16 cellular contexts compared by ENCODE assay signal in the genomic region with DNA sequence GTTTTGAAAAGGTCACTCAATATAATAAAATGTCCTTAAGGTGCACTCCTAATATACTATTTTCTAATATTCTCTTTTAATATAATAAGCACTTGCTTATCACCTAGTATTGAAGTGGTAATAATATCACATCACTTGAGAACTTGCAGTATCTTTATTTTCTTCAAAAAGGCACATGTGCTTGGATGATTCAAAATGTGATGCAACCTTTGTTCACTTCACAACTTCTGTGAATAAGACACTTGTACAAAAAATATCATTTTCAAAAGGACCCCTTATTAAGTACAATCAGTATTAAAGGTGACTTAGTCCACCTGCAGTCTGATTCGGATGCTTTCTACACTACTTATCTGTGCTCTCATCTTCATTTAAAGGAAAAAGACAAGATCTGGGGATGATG. TPM values are rescaled to one million over a fixed set of nuclear protein-coding genes. Genes with fewer than 3 reads are reported as not detected.
A peak's percentile ranks its signal among the peaks of the same experiment; 100 is the strongest.
DNase-seq lines count a peak whose midpoint lies in the region; ATAC-seq, FAIRE-seq and TF ChIP-seq lines count a peak whose summit lies in the region.
"Had no signal": no experiment of that assay in that cellular context is flagged by ENCODE, and none has a peak within 500 bp of the region (broad histone marks: within the 10 kb centered on the region; RNA-seq: fewer than 3 reads in every experiment).

No MANE protein-coding gene starts in this region.

- no peak for DNase-seq in activated naive CD4-positive, alpha-beta T cell (lab: John Stamatoyannopoulos, UW)
- peak; percentile 14 for DNase-seq in PC-3
- DNase-seq in GM12878 (ENCODE audit: low read depth, low spot score): no peak
- no peak for DNase-seq in stimulated activated effector memory CD8-positive, alpha-beta T cell treated with anti-CD3 and anti-CD28 coated beads, Interleukin-12 subunit alpha, Interleukin-12 subunit beta, amount 100 ng/mL, for 72 hours (ENCODE audit: low spot score in 2 of 2)
- DNase-seq in ACHN: no peak
- no peak for DNase-seq in brain microvascular endothelial cell
- no peak for DNase-seq in right atrium auricular region (ENCODE audit: low spot score)
- DNase-seq: body of pancreas; effector CD8-positive, alpha-beta T cell; kidney; transverse colon had no signal

- H3K9me3 Mint-ChIP-seq in activated naive CD4-positive, alpha-beta T cell treated with anti-CD3 and anti-CD28 coated beads, Interleukin-2, amount 50 U/mL, for 24 hours: no peaks in the 10 kb centered on the region
- no peaks in the 10 kb centered on the region for H3K9me3 Mint-ChIP-seq in stimulated activated effector memory CD8-positive, alpha-beta T cell treated with anti-CD3 and anti-CD28 coated beads, Interleukin-12 subunit alpha, Interleukin-12 subunit beta, amount 100 ng/mL, for 72 hours

- FAIRE-seq in GM12878 (lab: Jason Lieb, UNC): no peak
- FAIRE-seq: kidney had no signal

- no peaks in the 10 kb centered on the region for H3K27me3 Mint-ChIP-seq in activated naive CD4-positive, alpha-beta T cell treated with anti-CD3 and anti-CD28 coated beads, Interleukin-2, amount 50 U/mL, for 24 hours
- H3K27me3 Mint-ChIP-seq: progenitor cell of endocrine pancreas had no signal

- no TSS peak for BruUV-seq in PC-3 (replicated peaks; lab: Mats Ljungman, UMichigan)
- BruUV-seq in GM12878 (replicated peaks; lab: Mats Ljungman, UMichigan): no TSS peak

- RAD21 ChIA-PET in GM12878 (lab: Charles Lee; ENCODE audit: unreplicated experiment): interaction anchor here (0.7 kb wide), 1 partner anchor 60 kb away, joined by 4 read pairs; no protein-coding TSS in a partner anchor

- TF ChIP-seq POLR2A in GM12878 (IDR thresholded peaks at IDR 0.05; ENCODE audit: low read depth, low read length): no peak

- TF ChIP-seq EP300 in GM12878 (IDR thresholded peaks at IDR 0.05; ENCODE audit: borderline replicate concordance in 1 of 2, control insufficient read depth in 1 of 2, low read depth in 2 of 2, low read length in 2 of 2): no peak

- peaks cover 4% of the 10 kb centered on the region for H3F3A ChIP-seq in PC-3 (ENCODE audit: low read length, unreplicated experiment)

- WGBS in GM12878 (ENCODE audit: insufficient coverage, insufficient replicate concordance, low lambda C conversion rate, missing lambda C conversion rate): 4% methylated on average over 1 of the region's 1 CpG

- H4K20me1 ChIP-seq in PC-3 (ENCODE audit: low read length): peaks cover 33% of the 10 kb centered on the region
- no peaks in the 10 kb centered on the region; the same call in 1 of the 2 replicates for H4K20me1 ChIP-seq in GM12878 (ENCODE audit: control insufficient read depth, insufficient read depth)

- peak overlapping the region; percentile 90 for H3K4me3 Mint-ChIP-seq in activated naive CD4-positive, alpha-beta T cell treated with anti-CD3 and anti-CD28 coated beads, Interleukin-2, amount 50 U/mL, for 24 hours
- H3K4me3 Mint-ChIP-seq in stimulated activated effector memory CD8-positive, alpha-beta T cell treated with anti-CD3 and anti-CD28 coated beads, Interleukin-12 subunit alpha, Interleukin-12 subunit beta, amount 100 ng/mL, for 72 hours: peak overlapping the region; percentile 71

- SMC1A ChIA-PET in GM12878 (lab: Charles Lee; ENCODE audit: uncharacterized antibody, unreplicated experiment): interaction anchor here (1.6 kb wide), 1 partner anchor 17 kb away, joined by 4 read pairs; no protein-coding TSS in a partner anchor

- TF ChIP-seq CTCF in PC-3 (conservative IDR thresholded peaks at IDR 0.05; ENCODE audit: low read depth, low read length) (no peak), GM12878 (IDR thresholded peaks at IDR 0.05 in 2 of 3, conservative IDR thresholded peaks at IDR 0.05 in 1 of 3; ENCODE audit: control insufficient read depth in 2 of 3, extremely low read depth in 1 of 3, insufficient read depth in 1 of 3, low read depth in 3 of 3, low read length in 3 of 3) (no peak), brain microvascular endothelial cell (IDR thresholded peaks at IDR 0.05; ENCODE audit: low read depth, low read length, missing control alignments) (no peak), right atrium auricular region (IDR thresholded peaks at IDR 0.05) (no peak)

- H3K36me3 ChIP-seq in PC-3 (ENCODE audit: low read depth, low read length): peaks cover 55% of the 10 kb centered on the region
- H3K36me3 ChIP-seq in GM12878 (ENCODE audit: control insufficient read depth in 2 of 2, insufficient read depth in 2 of 2, low read length in 1 of 2): peaks cover 9 to 28% of the 10 kb centered on the region in 2 experiments
- peaks cover 28% of the 10 kb centered on the region for H3K36me3 ChIP-seq in brain microvascular endothelial cell (replicated peaks)
- peaks cover 33% of the 10 kb centered on the region for H3K36me3 ChIP-seq in right atrium auricular region

- no peak for ATAC-seq in PC-3
- ATAC-seq in GM12878: no peak
- no peak for ATAC-seq in stimulated activated effector memory CD8-positive, alpha-beta T cell treated with anti-CD3 and anti-CD28 coated beads, Interleukin-12 subunit alpha, Interleukin-12 subunit beta, amount 100 ng/mL, for 72 hours
- ATAC-seq: body of pancreas, HCT116 had no signal

- no peak for TF ChIP-seq RAD21 in GM12878 (IDR thresholded peaks at IDR 0.05; ENCODE audit: insufficient read depth, low read depth, low read length)

- POLR2A ChIA-PET in PC-3 (lab: Charles Lee; ENCODE audit: unreplicated experiment): no interaction called here
- POLR2A ChIA-PET in GM12878 (lab: Charles Lee): interaction anchor here (1.1 kb wide), 1 partner anchor 57 kb away, joined by 3 read pairs; no protein-coding TSS in a partner anchor

- H3K4me3 ChIP-seq in PC-3 (ENCODE audit: low read length): peak overlapping the region; percentile 72
- peak overlapping the region; percentile 89 for H3K4me3 ChIP-seq in GM12878
- H3K4me3 ChIP-seq in brain microvascular endothelial cell (ENCODE audit: low read depth, low read length): no peak overlapping the region
- no peak overlapping the region for H3K4me3 ChIP-seq in right atrium auricular region
- H3K4me3 ChIP-seq: body of pancreas, SJSA1 had no signal

- in situ Hi-C loops in GM12878 (cut with MboI): no loop called here
- in situ Hi-C loops in ACHN (cut with HindIII; ENCODE audit: low pct_ligation_motif_present, low pct_unique_long_range_greater_than_20kb, low sequenced_read_pairs): no loop called here
- in situ Hi-C loops in brain microvascular endothelial cell (cut with HindIII; ENCODE audit: low pct_ligation_motif_present, low sequenced_read_pairs): no loop called here

- intact Hi-C loops in PC-3 (cut with micrococcal nuclease) (no loop called here), GM12878 (cut with micrococcal nuclease; ENCODE audit: unreplicated experiment) (loop anchor here (10.0 kb wide), 2 partner anchors 54 to 384 kb away; a partner anchor contains a TSS)

- H3K4me1 ChIP-seq in PC-3 (ENCODE audit: insufficient read depth, low read length) (peaks cover 35% of the 10 kb centered on the region), GM12878 (ENCODE audit: control insufficient read depth, insufficient read depth, low read length) (peaks cover 13% of the 10 kb centered on the region), right atrium auricular region (peaks cover 0 to 28% of the 10 kb centered on the region in 2 donors)

- peaks cover 59% of the 10 kb centered on the region for H3K4me1 Mint-ChIP-seq in activated naive CD4-positive, alpha-beta T cell treated with anti-CD3 and anti-CD28 coated beads, Interleukin-2, amount 50 U/mL, for 24 hours
- peaks cover 57% of the 10 kb centered on the region for H3K4me1 Mint-ChIP-seq in stimulated activated effector memory CD8-positive, alpha-beta T cell treated with anti-CD3 and anti-CD28 coated beads, Interleukin-12 subunit alpha, Interleukin-12 subunit beta, amount 100 ng/mL, for 72 hours

- H3K9me3 ChIP-seq in PC-3 (ENCODE audit: low read length) (no peaks in the 10 kb centered on the region), GM12878 (replicated peaks; ENCODE audit: control insufficient read depth, insufficient read depth, low read length) (no peaks in the 10 kb centered on the region), right atrium auricular region (no peaks in the 10 kb centered on the region)
- H3K9me3 ChIP-seq: body of pancreas, SJSA1, transverse colon had no signal

- 0 out of 2 replicates have a peak overlapping the region, but pooled peaks have one; percentile 1 for H3K9ac ChIP-seq in PC-3 (ENCODE audit: low read length)
- H3K9ac ChIP-seq in GM12878 (ENCODE audit: control insufficient read depth, insufficient read depth, low read length): no peak overlapping the region; the same call in 1 of the 2 replicates

- H3K27me3 ChIP-seq in PC-3 (ENCODE audit: low read length) (no peaks in the 10 kb centered on the region), GM12878 (replicated peaks in 1 of 2; ENCODE audit: control insufficient read depth in 2 of 2, insufficient read depth in 2 of 2, low read length in 1 of 2) (no peaks in the 10 kb centered on the region), brain microvascular endothelial cell (replicated peaks) (no peaks in the 10 kb centered on the region), right atrium auricular region (no peaks in the 10 kb centered on the region)
- H3K27me3 ChIP-seq: body of pancreas, SJSA1, transverse colon had no signal

- peaks cover 30% of the 10 kb centered on the region for H3K36me3 Mint-ChIP-seq in activated naive CD4-positive, alpha-beta T cell treated with anti-CD3 and anti-CD28 coated beads, Interleukin-2, amount 50 U/mL, for 24 hours
- peaks cover 82% of the 10 kb centered on the region for H3K36me3 Mint-ChIP-seq in stimulated activated effector memory CD8-positive, alpha-beta T cell treated with anti-CD3 and anti-CD28 coated beads, Interleukin-12 subunit alpha, Interleukin-12 subunit beta, amount 100 ng/mL, for 72 hours

- H2AFZ ChIP-seq in PC-3 (ENCODE audit: low read length) (no peak overlapping the region), GM12878 (ENCODE audit: control insufficient read depth, low read depth, low read length) (no peak overlapping the region)

- CTCF ChIA-PET in PC-3 (lab: Charles Lee): no interaction called here
- CTCF ChIA-PET in GM12878 (lab: Yijun Ruan, JAX): no interaction called here

- H3K9me2 ChIP-seq in PC-3 (replicated peaks; ENCODE audit: low read length): no peaks in the 10 kb centered on the region

- peak overlapping the region; percentile 93 for H3K4me2 ChIP-seq in PC-3 (ENCODE audit: low read length)
- H3K4me2 ChIP-seq in GM12878 (ENCODE audit: control insufficient read depth, insufficient read depth): peak overlapping the region; percentile 30; the same call in 1 of the 2 replicates

- H3K27ac ChIP-seq in PC-3 (ENCODE audit: low read length) (no peak overlapping the region), GM12878 (ENCODE audit: control insufficient read depth, insufficient read depth) (peak overlapping the region; percentile 11; the same call in 1 of the 2 replicates), brain microvascular endothelial cell (no peak overlapping the region), right atrium auricular region (no peak overlapping the region)
- H3K27ac ChIP-seq: body of pancreas, SJSA1 had no signal

- H3K27ac Mint-ChIP-seq in activated naive CD4-positive, alpha-beta T cell treated with anti-CD3 and anti-CD28 coated beads, Interleukin-2, amount 50 U/mL, for 24 hours: peak overlapping the region; percentile 89
- peak overlapping the region; percentile 80 for H3K27ac Mint-ChIP-seq in stimulated activated effector memory CD8-positive, alpha-beta T cell treated with anti-CD3 and anti-CD28 coated beads, Interleukin-12 subunit alpha, Interleukin-12 subunit beta, amount 100 ng/mL, for 72 hours

- peaks cover 75% of the 10 kb centered on the region for H3K79me2 ChIP-seq in PC-3 (ENCODE audit: low read length)
- H3K79me2 ChIP-seq in GM12878 (ENCODE audit: control insufficient read depth, insufficient read depth, low read length): peaks cover 67% of the 10 kb centered on the region

RNA-seq across cellular contexts. Expression of a gene that starts 3.4 kb away (rescaled TPM):
- total RNA-seq in PC-3 (2014; rRNA removed) (118 and 181 TPM in 2 replicates), GM12878 (2014; rRNA removed) (123 and 138 TPM in 2 replicates), GM12878 (2014; rRNA removed; fragmentation: Illumina TruSeq; extraction: Trizol) (119 and 125 TPM in 2 replicates), GM12878 (2021) (86.1 and 96.0 TPM in 2 replicates), right atrium auricular region (10 to 100 TPM; 34.6 to 35.2 TPM)
- 36.3 and 39.0 TPM in 2 replicates for total RNA-seq in GM12878 (2013; cell fraction: nucleolus; rRNA removed)
- polyA plus RNA-seq in GM12878 (2011; ENCODE audit: low read depth): 39.7 TPM
- polyA plus RNA-seq in GM12878 (2011; rRNA removed) (114 and 159 TPM in 2 replicates), GM12878 (2014; fragmentation: Illumina TruSeq; extraction: Trizol) (98.8 and 123 TPM in 2 replicates), GM12878 (2014; fragmentation: Nextera tagmentation; extraction: Ambion mirVana) (100 to 1,000 TPM; 130 to 151 TPM), GM12878 (2014; rRNA removed) (72.5 and 73.9 TPM in 2 replicates), GM12878 (2016; fragmentation: Nextera tagmentation; extraction: Ambion mirVana) (100 to 1,000 TPM; 141 to 146 TPM)
- polyA plus RNA-seq in GM12878 (2011; cell fraction: cytosol; rRNA removed): 40.6 and 42.3 TPM in 2 replicates
- 45.3 and 58.8 TPM in 2 replicates for polyA plus RNA-seq in GM12878 (2011; cell fraction: nucleus; rRNA removed)
- 61.1 and 67.2 TPM in 2 replicates for polyA plus RNA-seq in GM12878 (2012)
- polyA minus RNA-seq in GM12878 (2011; rRNA and poly(A)+ RNA removed): 88.3 and 110 TPM in 2 replicates
- 68.4 and 76.6 TPM in 2 replicates for polyA minus RNA-seq in GM12878 (2011; cell fraction: cytosol; rRNA and poly(A)+ RNA removed)
- polyA minus RNA-seq in GM12878 (2011; cell fraction: nucleus; rRNA and poly(A)+ RNA removed): 32.2 and 42.4 TPM in 2 replicates

RNA-seq across cellular contexts. Expression of a gene that starts 7.1 kb away (rescaled TPM):
- total RNA-seq in PC-3 (2014; rRNA removed) (47.1 and 58.5 TPM in 2 replicates), GM12878 (2014; rRNA removed) (49.0 and 61.6 TPM in 2 replicates), GM12878 (2014; rRNA removed; fragmentation: Illumina TruSeq; extraction: Trizol) (96.3 and 96.9 TPM in 2 replicates), GM12878 (2021) (96.4 and 107 TPM in 2 replicates), right atrium auricular region (10 to 100 TPM; 41.3 to 42.0 TPM)
- total RNA-seq in GM12878 (2013; cell fraction: nucleolus; rRNA removed): 45.3 and 50.2 TPM in 2 replicates
- polyA plus RNA-seq in GM12878 (2011; ENCODE audit: low read depth): 5.8 TPM
- polyA plus RNA-seq in GM12878 (2011; rRNA removed) (137 and 138 TPM in 2 replicates), GM12878 (2014; fragmentation: Illumina TruSeq; extraction: Trizol) (35.2 and 53.1 TPM in 2 replicates), GM12878 (2014; fragmentation: Nextera tagmentation; extraction: Ambion mirVana) (100 to 1,000 TPM; 169 to 219 TPM), GM12878 (2014; rRNA removed) (79.8 and 89.2 TPM in 2 replicates), GM12878 (2016; fragmentation: Nextera tagmentation; extraction: Ambion mirVana) (100 to 1,000 TPM; 391 to 407 TPM)
- polyA plus RNA-seq in GM12878 (2011; cell fraction: cytosol; rRNA removed): 34.9 and 35.0 TPM in 2 replicates
- 24.3 and 27.8 TPM in 2 replicates for polyA plus RNA-seq in GM12878 (2011; cell fraction: nucleus; rRNA removed)
- polyA plus RNA-seq in GM12878 (2012): 86.3 and 113 TPM in 2 replicates
- 12.8 and 20.0 TPM in 2 replicates for polyA minus RNA-seq in GM12878 (2011; rRNA and poly(A)+ RNA removed)
- polyA minus RNA-seq in GM12878 (2011; cell fraction: cytosol; rRNA and poly(A)+ RNA removed): 15.2 and 16.2 TPM in 2 replicates
- 38.1 and 48.9 TPM in 2 replicates for polyA minus RNA-seq in GM12878 (2011; cell fraction: nucleus; rRNA and poly(A)+ RNA removed)

RNA-seq across cellular contexts. Expression of a gene that starts 20.0 kb away (rescaled TPM):
- not detected in 2 replicates for total RNA-seq in PC-3 (2014; rRNA removed)
- not detected in 2 replicates for total RNA-seq in GM12878 (2013; cell fraction: nucleolus; rRNA removed)
- 0.06 and 0.11 TPM in 2 replicates for total RNA-seq in GM12878 (2014; rRNA removed)
- total RNA-seq in GM12878 (2014; rRNA removed; fragmentation: Illumina TruSeq; extraction: Trizol): 0.04 TPM in 1 of 2 replicates, not detected in the other
- not detected in 2 replicates for total RNA-seq in GM12878 (2021)
- polyA plus RNA-seq in GM12878 (2011; ENCODE audit: low read depth): 0.24 TPM
- polyA plus RNA-seq in GM12878 (2011; rRNA removed): 0.03 and 0.07 TPM in 2 replicates
- polyA plus RNA-seq in GM12878 (2011; cell fraction: cytosol; rRNA removed): 0.03 TPM in 1 of 2 replicates, not detected in the other
- polyA plus RNA-seq in GM12878 (2011; cell fraction: nucleus; rRNA removed): 0.07 and 0.10 TPM in 2 replicates
- 0.21 and 0.34 TPM in 2 replicates for polyA plus RNA-seq in GM12878 (2012)
- polyA plus RNA-seq in GM12878 (2014; fragmentation: Illumina TruSeq; extraction: Trizol): 0.04 TPM in 1 of 2 replicates, not detected in the other
- under 1 TPM in 1 of 2 experiments, not detected in 1; 0.02 TPM for polyA plus RNA-seq in GM12878 (2014; fragmentation: Nextera tagmentation; extraction: Ambion mirVana)
- 0.05 TPM in 1 of 2 replicates, not detected in the other for polyA plus RNA-seq in GM12878 (2014; rRNA removed)
- polyA plus RNA-seq in GM12878 (2016; fragmentation: Nextera tagmentation; extraction: Ambion mirVana): under 1 TPM; 0.13 to 0.20 TPM
- not detected in 2 replicates for polyA minus RNA-seq in GM12878 (2011; rRNA and poly(A)+ RNA removed)
- polyA minus RNA-seq in GM12878 (2011; cell fraction: cytosol; rRNA and poly(A)+ RNA removed): not detected in 2 replicates
- 0.12 TPM in 1 of 2 replicates, not detected in the other for polyA minus RNA-seq in GM12878 (2011; cell fraction: nucleus; rRNA and poly(A)+ RNA removed)
- total RNA-seq in right atrium auricular region: under 1 TPM; 0.19 to 0.35 TPM
- total RNA-seq: body of pancreas, glomerular endothelial cell, kidney, transverse colon had no signal

RNA-seq across cellular contexts. Expression of a gene that starts 32.2 kb away (rescaled TPM):
- total RNA-seq in PC-3 (2014; rRNA removed): 191 and 225 TPM in 2 replicates
- 99.1 and 102 TPM in 2 replicates for total RNA-seq in GM12878 (2013; cell fraction: nucleolus; rRNA removed)
- 110 and 139 TPM in 2 replicates for total RNA-seq in GM12878 (2014; rRNA removed)
- total RNA-seq in GM12878 (2014; rRNA removed; fragmentation: Illumina TruSeq; extraction: Trizol): 177 and 192 TPM in 2 replicates
- 225 and 233 TPM in 2 replicates for total RNA-seq in GM12878 (2021)
- 150 TPM for polyA plus RNA-seq in GM12878 (2011; ENCODE audit: low read depth)
- 92.8 and 169 TPM in 2 replicates for polyA plus RNA-seq in GM12878 (2011; rRNA removed)
- 156 and 185 TPM in 2 replicates for polyA plus RNA-seq in GM12878 (2011; cell fraction: cytosol; rRNA removed)
- 103 and 127 TPM in 2 replicates for polyA plus RNA-seq in GM12878 (2011; cell fraction: nucleus; rRNA removed)
- polyA plus RNA-seq in GM12878 (2012): 163 and 223 TPM in 2 replicates
- polyA plus RNA-seq in GM12878 (2014; fragmentation: Illumina TruSeq; extraction: Trizol): 301 and 321 TPM in 2 replicates
- polyA plus RNA-seq in GM12878 (2014; fragmentation: Nextera tagmentation; extraction: Ambion mirVana): 10 to 100 TPM in 1 of 2 experiments, 1 to 10 TPM in 1; 6.0 to 14.0 TPM
- polyA plus RNA-seq in GM12878 (2014; rRNA removed): 215 and 256 TPM in 2 replicates
- 10 to 100 TPM in 1 of 2 experiments, 1 to 10 TPM in 1; 8.0 to 11.8 TPM for polyA plus RNA-seq in GM12878 (2016; fragmentation: Nextera tagmentation; extraction: Ambion mirVana)
- polyA minus RNA-seq in GM12878 (2011; rRNA and poly(A)+ RNA removed): 135 TPM in 2 replicates
- 45.5 and 58.7 TPM in 2 replicates for polyA minus RNA-seq in GM12878 (2011; cell fraction: cytosol; rRNA and poly(A)+ RNA removed)
- 34.0 and 64.2 TPM in 2 replicates for polyA minus RNA-seq in GM12878 (2011; cell fraction: nucleus; rRNA and poly(A)+ RNA removed)
- 100 to 1,000 TPM; 117 to 152 TPM for total RNA-seq in right atrium auricular region

RNA-seq across cellular contexts. Expression of a gene that starts 58.2 kb away (rescaled TPM):
- total RNA-seq in PC-3 (2014; rRNA removed) (131 and 144 TPM in 2 replicates), GM12878 (2014; rRNA removed) (68.7 and 74.9 TPM in 2 replicates), GM12878 (2014; rRNA removed; fragmentation: Illumina TruSeq; extraction: Trizol) (46.3 and 54.3 TPM in 2 replicates), GM12878 (2021) (68.9 and 82.1 TPM in 2 replicates), right atrium auricular region (10 to 100 TPM; 24.5 to 27.5 TPM)
- 125 and 129 TPM in 2 replicates for total RNA-seq in GM12878 (2013; cell fraction: nucleolus; rRNA removed)
- polyA plus RNA-seq in GM12878 (2011; ENCODE audit: low read depth): 51.2 TPM
- polyA plus RNA-seq in GM12878 (2011; rRNA removed) (76.5 and 86.8 TPM in 2 replicates), GM12878 (2014; fragmentation: Illumina TruSeq; extraction: Trizol) (83.4 and 89.7 TPM in 2 replicates), GM12878 (2014; fragmentation: Nextera tagmentation; extraction: Ambion mirVana) (10 to 100 TPM in 1 of 2 experiments, 1 to 10 TPM in 1; 8.9 to 16.7 TPM), GM12878 (2014; rRNA removed) (79.8 and 83.6 TPM in 2 replicates), GM12878 (2016; fragmentation: Nextera tagmentation; extraction: Ambion mirVana) (100 to 1,000 TPM; 107 to 109 TPM)
- 82.9 and 107 TPM in 2 replicates for polyA plus RNA-seq in GM12878 (2011; cell fraction: cytosol; rRNA removed)
- polyA plus RNA-seq in GM12878 (2011; cell fraction: nucleus; rRNA removed): 243 and 253 TPM in 2 replicates
- 61.0 and 61.7 TPM in 2 replicates for polyA plus RNA-seq in GM12878 (2012)
- polyA minus RNA-seq in GM12878 (2011; rRNA and poly(A)+ RNA removed): 75.0 and 95.0 TPM in 2 replicates
- polyA minus RNA-seq in GM12878 (2011; cell fraction: cytosol; rRNA and poly(A)+ RNA removed): 24.3 and 31.0 TPM in 2 replicates
- 48.0 and 73.1 TPM in 2 replicates for polyA minus RNA-seq in GM12878 (2011; cell fraction: nucleus; rRNA and poly(A)+ RNA removed)

Comparison
In these comparisons a context has a peak if more than half of its experiments do, and no peak if none do; other contexts are left out.
1. H3K4me3 ChIP-seq: peak in PC-3 (single experiment) and GM12878 (single experiment); none in brain microvascular endothelial cell (single experiment) and right atrium auricular region (0 of 2).